ENCODE assay signal across 1 cellular context in genomic region chr7:7581531-7582179, GRCh38.
A peak's percentile ranks its signal among the peaks of the same experiment; 100 is the strongest.
TF ChIP-seq lines count a peak whose summit lies in the region.

No MANE protein-coding gene starts in this region.

TF ChIP-seq in WTC11, 78 proteins besides CTCF, POLR2A, EP300 and RAD21 (continued from another document):
- TF ChIP-seq TEAD1 (CRISPR knock-in tag; IDR thresholded peaks at IDR 0.05), result no peak
- TF ChIP-seq, protein P1, sequence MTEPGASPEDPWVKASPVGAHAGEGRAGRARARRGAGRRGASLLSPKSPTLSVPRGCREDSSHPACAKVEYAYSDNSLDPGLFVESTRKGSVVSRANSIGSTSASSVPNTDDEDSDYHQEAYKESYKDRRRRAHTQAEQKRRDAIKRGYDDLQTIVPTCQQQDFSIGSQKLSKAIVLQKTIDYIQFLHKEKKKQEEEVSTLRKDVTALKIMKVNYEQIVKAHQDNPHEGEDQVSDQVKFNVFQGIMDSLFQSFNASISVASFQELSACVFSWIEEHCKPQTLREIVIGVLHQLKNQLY (CRISPR knock-in tag; IDR thresholded peaks at IDR 0.05), result no peak
- no peak for TF ChIP-seq FOXK1 (CRISPR knock-in tag; IDR thresholded peaks at IDR 0.05)
- TF ChIP-seq, protein P2, sequence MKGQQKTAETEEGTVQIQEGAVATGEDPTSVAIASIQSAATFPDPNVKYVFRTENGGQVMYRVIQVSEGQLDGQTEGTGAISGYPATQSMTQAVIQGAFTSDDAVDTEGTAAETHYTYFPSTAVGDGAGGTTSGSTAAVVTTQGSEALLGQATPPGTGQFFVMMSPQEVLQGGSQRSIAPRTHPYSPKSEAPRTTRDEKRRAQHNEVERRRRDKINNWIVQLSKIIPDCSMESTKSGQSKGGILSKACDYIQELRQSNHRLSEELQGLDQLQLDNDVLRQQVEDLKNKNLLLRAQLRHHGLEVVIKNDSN (CRISPR knock-in tag; IDR thresholded peaks at IDR 0.05), result peak; percentile 70
- no peak for TF ChIP-seq ZNF317 (CRISPR knock-in tag; IDR thresholded peaks at IDR 0.05; ENCODE audit: borderline replicate concordance, low read depth)
